ENCODE assay signal across 20 cellular contexts in the genomic region with DNA sequence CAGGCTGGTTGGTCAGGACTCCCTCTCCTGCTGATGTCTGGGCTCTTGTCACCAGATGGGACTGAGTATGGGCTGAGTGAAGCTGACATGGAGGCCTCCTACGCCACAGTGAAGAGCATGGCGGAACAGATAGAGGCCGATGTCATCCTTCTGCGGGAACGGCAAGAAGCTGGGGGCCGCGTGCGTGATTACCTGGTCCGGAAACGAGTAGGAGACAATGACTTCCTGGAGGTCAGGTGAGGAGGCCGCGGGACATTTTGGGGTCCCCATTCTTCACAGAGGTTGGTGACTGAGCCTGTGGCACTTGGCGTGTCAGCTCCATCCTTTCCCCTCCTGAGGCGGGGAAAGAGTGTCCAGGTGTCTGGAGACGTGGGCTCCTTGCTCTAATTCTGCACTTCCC.
"Had no signal": no experiment of that assay in that cellular context is flagged by ENCODE, and none has a peak within 500 bp of the region (broad histone marks: within the 10 kb centered on the region; RNA-seq: fewer than 3 reads in every experiment).

No MANE protein-coding gene starts in this region.

- H3K27ac Mint-ChIP-seq: neural progenitor cell had no signal

- H3K4me3 Mint-ChIP-seq: activated CD4-positive, alpha-beta T cell treated with anti-CD3 and anti-CD28 coated beads, Interleukin-2, amount 10 ng/mL, durations not matched to agents 24 days and 14 days; activated CD8-positive, alpha-beta T cell treated with anti-CD3 and anti-CD28 coated beads, Interleukin-2, amount 10 ng/mL, durations not matched to agents 7 days and 5 days; activated naive CD8-positive, alpha-beta T cell treated with anti-CD3 and anti-CD28 coated beads, Interleukin-2, amount 50 U/mL, for 24 hours; central memory CD8-positive, alpha-beta T cell; stimulated activated naive B cell treated with anti-CD40 and anti-IgM and Interleukin-4, amounts not matched to agents 10 μg/mL and 1 μg/mL and 100 μg/mL, for 72 hours had no signal

- H3K9me3 ChIP-seq: colonic mucosa, gastrocnemius medialis, left ventricle myocardium inferior, sigmoid colon, tibial artery had no signal

- H3K27me3 Mint-ChIP-seq: activated CD4-positive, alpha-beta T cell treated with anti-CD3 and anti-CD28 coated beads, Interleukin-2, amount 10 ng/mL, durations not matched to agents 24 days and 14 days; activated naive CD8-positive, alpha-beta T cell treated with anti-CD3 and anti-CD28 coated beads, Interleukin-2, amount 50 U/mL, for 24 hours; central memory CD8-positive, alpha-beta T cell; stimulated activated naive B cell treated with anti-CD40 and anti-IgM and Interleukin-4, amounts not matched to agents 10 μg/mL and 1 μg/mL and 100 μg/mL, for 72 hours had no signal

- H3K4me3 ChIP-seq: colonic mucosa, gastrocnemius medialis, left ventricle myocardium inferior, neural progenitor cell, sigmoid colon, tibial artery had no signal

- DNase-seq: activated CD4-positive, alpha-beta T cell treated with anti-CD3 and anti-CD28 coated beads, Interleukin-2, amount 10 ng/mL, durations not matched to agents 24 days and 14 days; activated CD8-positive, alpha-beta T cell treated with anti-CD3 and anti-CD28 coated beads, Interleukin-2, amount 10 ng/mL, durations not matched to agents 7 days and 5 days; activated gamma-delta T cell; activated naive CD8-positive, alpha-beta T cell treated with anti-CD3 and anti-CD28 coated beads, Interleukin-2, amount 50 U/mL, for 24 hours; activated T-cell treated with anti-CD3 and anti-CD28 coated beads, Interleukin-2, amount 50 U/mL, for 48 hours; brain microvascular endothelial cell; colonic mucosa; gastrocnemius medialis; head of caudate nucleus; left ventricle myocardium inferior; stimulated activated CD4-positive, alpha-beta T cell treated with anti-CD3 and anti-CD28 coated beads, Interleukin-4, amount 100 ng/mL, for 4 hours; stimulated activated naive B cell treated with anti-CD40 and anti-IgM and Interleukin-4, amounts not matched to agents 10 μg/mL and 1 μg/mL and 100 μg/mL, for 72 hours; T-helper 1 cell; T1000; tibial artery had no signal

- ATAC-seq: esophagus mucosa; stimulated activated naive B cell treated with anti-CD40 and anti-IgM and Interleukin-4, amounts not matched to agents 10 μg/mL and 1 μg/mL and 100 μg/mL, for 72 hours had no signal

- H3K27ac ChIP-seq: brain microvascular endothelial cell, colonic mucosa, left ventricle myocardium inferior, neural progenitor cell, parathyroid adenoma, sigmoid colon, tibial artery had no signal

- H3K9me3 Mint-ChIP-seq: activated CD4-positive, alpha-beta T cell treated with anti-CD3 and anti-CD28 coated beads, Interleukin-2, amount 10 ng/mL, durations not matched to agents 24 days and 14 days; activated naive CD8-positive, alpha-beta T cell treated with anti-CD3 and anti-CD28 coated beads, Interleukin-2, amount 50 U/mL, for 24 hours; central memory CD8-positive, alpha-beta T cell; neural progenitor cell; stimulated activated naive B cell treated with anti-CD40 and anti-IgM and Interleukin-4, amounts not matched to agents 10 μg/mL and 1 μg/mL and 100 μg/mL, for 72 hours had no signal

- H3K4me1 ChIP-seq: colonic mucosa had no signal

- H3K27me3 ChIP-seq: brain microvascular endothelial cell, colonic mucosa, gastrocnemius medialis, neural progenitor cell, sigmoid colon, tibial artery had no signal

- H3K36me3 ChIP-seq: neural progenitor cell had no signal
